In genomic region chr10:6695519-6695918, GRCh38 we compare ENCODE assay signal across 13 cellular contexts.
DNase-seq lines count a peak whose midpoint lies in the region; ATAC-seq lines count a peak whose summit lies in the region.
"Had no signal": no experiment of that assay in that cellular context is flagged by ENCODE, and none has a peak within 500 bp of the region (broad histone marks: within the 10 kb centered on the region; RNA-seq: fewer than 3 reads in every experiment).

No MANE protein-coding gene starts in this region.

- no peaks in the 10 kb centered on the region for H3K36me3 Mint-ChIP-seq in activated T-cell treated with anti-CD3 and anti-CD28 coated beads, Interleukin-2, amount 50 U/mL, for 24 hours (ENCODE audit: low read depth)
- H3K36me3 Mint-ChIP-seq in stimulated activated naive CD8-positive, alpha-beta T cell treated with anti-CD3 and anti-CD28 coated beads, Interleukin-15, Interleukin-2, amounts not matched to agents 100 ng/mL and 50 ng/mL, for 24 hours (ENCODE audit: low read depth) = no peaks in the 10 kb centered on the region
- H3K36me3 Mint-ChIP-seq in activated T-helper 1 cell treated with anti-CD3 and anti-CD28 coated beads, Interleukin-12 subunit alpha, Interleukin-12 subunit beta, Interleukin-2, Interleukin-4 antibody, amounts not matched to agents 30 ng/mL and 10 ng/mL and 1 ng/mL, durations not matched to agents 14 hours and 24 hours and 36 hours (ENCODE audit: low read depth) = no peaks in the 10 kb centered on the region
- H3K36me3 Mint-ChIP-seq: CD4-positive, alpha-beta memory T cell had no signal

- no peak for ATAC-seq in stimulated activated naive CD8-positive, alpha-beta T cell treated with anti-CD3 and anti-CD28 coated beads, Interleukin-15, Interleukin-2, amounts not matched to agents 100 U/mL and 50 U/mL, for 24 hours

- H3K9me3 Mint-ChIP-seq in activated T-cell treated with anti-CD3 and anti-CD28 coated beads, Interleukin-2, amount 50 U/mL, for 24 hours = no peaks in the 10 kb centered on the region
- H3K9me3 Mint-ChIP-seq in stimulated activated naive CD8-positive, alpha-beta T cell treated with anti-CD3 and anti-CD28 coated beads, Interleukin-15, Interleukin-2, amounts not matched to agents 100 ng/mL and 50 ng/mL, for 24 hours = no peaks in the 10 kb centered on the region
- no peaks in the 10 kb centered on the region for H3K9me3 Mint-ChIP-seq in activated T-helper 1 cell treated with anti-CD3 and anti-CD28 coated beads, Interleukin-12 subunit alpha, Interleukin-12 subunit beta, Interleukin-2, Interleukin-4 antibody, amounts not matched to agents 30 ng/mL and 10 ng/mL and 1 ng/mL, durations not matched to agents 14 hours and 24 hours and 36 hours
- H3K9me3 Mint-ChIP-seq: CD4-positive, alpha-beta memory T cell had no signal

- peak overlapping the region; percentile 10 for H3K27ac Mint-ChIP-seq in activated T-cell treated with anti-CD3 and anti-CD28 coated beads, Interleukin-2, amount 50 U/mL, for 24 hours
- peak overlapping the region; percentile 67 for H3K27ac Mint-ChIP-seq in stimulated activated naive CD8-positive, alpha-beta T cell treated with anti-CD3 and anti-CD28 coated beads, Interleukin-15, Interleukin-2, amounts not matched to agents 100 ng/mL and 50 ng/mL, for 24 hours
- H3K27ac Mint-ChIP-seq in activated T-helper 1 cell treated with anti-CD3 and anti-CD28 coated beads, Interleukin-12 subunit alpha, Interleukin-12 subunit beta, Interleukin-2, Interleukin-4 antibody, amounts not matched to agents 30 ng/mL and 10 ng/mL and 1 ng/mL, durations not matched to agents 14 hours and 24 hours and 36 hours = peak overlapping the region; percentile 78
- H3K27ac Mint-ChIP-seq: CD4-positive, alpha-beta memory T cell had no signal

- H3K4me1 Mint-ChIP-seq in activated T-cell treated with anti-CD3 and anti-CD28 coated beads, Interleukin-2, amount 50 U/mL, for 24 hours (ENCODE audit: low read depth) = peaks cover 12% of the 10 kb centered on the region
- peaks cover 13% of the 10 kb centered on the region for H3K4me1 Mint-ChIP-seq in stimulated activated naive CD8-positive, alpha-beta T cell treated with anti-CD3 and anti-CD28 coated beads, Interleukin-15, Interleukin-2, amounts not matched to agents 100 ng/mL and 50 ng/mL, for 24 hours (ENCODE audit: low read depth)
- peaks cover 8% of the 10 kb centered on the region for H3K4me1 Mint-ChIP-seq in activated T-helper 1 cell treated with anti-CD3 and anti-CD28 coated beads, Interleukin-12 subunit alpha, Interleukin-12 subunit beta, Interleukin-2, Interleukin-4 antibody, amounts not matched to agents 30 ng/mL and 10 ng/mL and 1 ng/mL, durations not matched to agents 14 hours and 24 hours and 36 hours (ENCODE audit: low read depth)

- peaks cover 8% of the 10 kb centered on the region for H3K27me3 Mint-ChIP-seq in activated T-cell treated with anti-CD3 and anti-CD28 coated beads, Interleukin-2, amount 50 U/mL, for 24 hours
- peaks cover 18% of the 10 kb centered on the region for H3K27me3 Mint-ChIP-seq in stimulated activated naive CD8-positive, alpha-beta T cell treated with anti-CD3 and anti-CD28 coated beads, Interleukin-15, Interleukin-2, amounts not matched to agents 100 ng/mL and 50 ng/mL, for 24 hours
- peaks cover 16% of the 10 kb centered on the region for H3K27me3 Mint-ChIP-seq in activated T-helper 1 cell treated with anti-CD3 and anti-CD28 coated beads, Interleukin-12 subunit alpha, Interleukin-12 subunit beta, Interleukin-2, Interleukin-4 antibody, amounts not matched to agents 30 ng/mL and 10 ng/mL and 1 ng/mL, durations not matched to agents 14 hours and 24 hours and 36 hours (ENCODE audit: insufficient read depth)

- intact Hi-C loops in activated T-helper 1 cell treated with anti-CD3 and anti-CD28 coated beads, Interleukin-12 subunit alpha, Interleukin-12 subunit beta, Interleukin-2, Interleukin-4 antibody, amounts not matched to agents 30 ng/mL and 10 ng/mL and 1 ng/mL, durations not matched to agents 14 hours and 24 hours and 36 hours (cut with micrococcal nuclease) = no loop called here

- no peak for DNase-seq in activated T-cell treated with anti-CD3 and anti-CD28 coated beads, Interleukin-2, amount 50 U/mL, for 24 hours
- no peak for DNase-seq in activated T-cell treated with anti-CD3 and anti-CD28 coated beads, Interleukin-2, amount 50 U/mL, for 48 hours
- DNase-seq in stimulated activated naive CD8-positive, alpha-beta T cell treated with anti-CD3 and anti-CD28 coated beads, Interleukin-15, Interleukin-2, amounts not matched to agents 100 U/mL and 50 U/mL, for 24 hours = no peak
- DNase-seq in activated T-helper 1 cell treated with anti-CD3 and anti-CD28 coated beads, Interleukin-12 subunit alpha, Interleukin-12 subunit beta, Interleukin-2, Interleukin-4 antibody, amounts not matched to agents 30 ng/mL and 10 ng/mL and 1 ng/mL, durations not matched to agents 14 hours and 24 hours and 36 hours (ENCODE audit: low spot score) = no peak
- DNase-seq in SKM-1 (lab: John Stamatoyannopoulos, UW; ENCODE audit: unreplicated experiment) = no peak
- DNase-seq: C1 segment of cervical spinal cord; Calu3; CD4-positive, alpha-beta memory T cell; COR-L47; DMS153; DND-41; GOT3 had no signal

- no peak overlapping the region for H3K4me3 Mint-ChIP-seq in activated T-cell treated with anti-CD3 and anti-CD28 coated beads, Interleukin-2, amount 50 U/mL, for 24 hours
- no peak overlapping the region for H3K4me3 Mint-ChIP-seq in stimulated activated naive CD8-positive, alpha-beta T cell treated with anti-CD3 and anti-CD28 coated beads, Interleukin-15, Interleukin-2, amounts not matched to agents 100 ng/mL and 50 ng/mL, for 24 hours
- no peak overlapping the region for H3K4me3 Mint-ChIP-seq in activated T-helper 1 cell treated with anti-CD3 and anti-CD28 coated beads, Interleukin-12 subunit alpha, Interleukin-12 subunit beta, Interleukin-2, Interleukin-4 antibody, amounts not matched to agents 30 ng/mL and 10 ng/mL and 1 ng/mL, durations not matched to agents 14 hours and 24 hours and 36 hours
- H3K4me3 Mint-ChIP-seq: CD4-positive, alpha-beta memory T cell had no signal

Comparison
In these comparisons a context has a peak if more than half of its experiments do, and no peak if none do; other contexts are left out.
1. H3K27ac Mint-ChIP-seq: peak in every context shown above with its lines; median percentile 78 in activated T-helper 1 cell treated with anti-CD3 and anti-CD28 coated beads, Interleukin-12 subunit alpha, Interleukin-12 subunit beta, Interleukin-2, Interleukin-4 antibody, amounts not matched to agents 30 ng/mL and 10 ng/mL and 1 ng/mL, durations not matched to agents 14 hours and 24 hours and 36 hours; 67 in stimulated activated naive CD8-positive, alpha-beta T cell treated with anti-CD3 and anti-CD28 coated beads, Interleukin-15, Interleukin-2, amounts not matched to agents 100 ng/mL and 50 ng/mL, for 24 hours; 10 in activated T-cell treated with anti-CD3 and anti-CD28 coated beads, Interleukin-2, amount 50 U/mL, for 24 hours.